In genomic region chr9:114389612-114390368, GRCh38 we compare ENCODE assay signal across 11 cellular contexts. TPM values are rescaled to one million over a fixed set of nuclear protein-coding genes. Genes with fewer than 3 reads are reported as not detected.
DNase-seq lines count a peak whose midpoint lies in the region; ATAC-seq and TF ChIP-seq lines count a peak whose summit lies in the region.
"Had no signal": no experiment of that assay in that cellular context is flagged by ENCODE, and none has a peak within 500 bp of the region (broad histone marks: within the 10 kb centered on the region; RNA-seq: fewer than 3 reads in every experiment).

No MANE protein-coding gene starts in this region.

- CTCF ChIA-PET in OCI-LY7 (lab: Charles Lee; ENCODE audit: unreplicated experiment), result interaction anchor here (0.7 to 3.8 kb wide), 10 partner anchors 11 to 71 kb away, joined by 3 to 15 read pairs (median 4); no protein-coding TSS in a partner anchor

- no peaks in the 10 kb centered on the region for H3K27me3 Mint-ChIP-seq in activated T-cell treated with anti-CD3 and anti-CD28 coated beads, Interleukin-2, amount 50 U/mL, for 4 hours (ENCODE audit: low read depth)

- intact Hi-C loops in OCI-LY7 (cut with micrococcal nuclease; ENCODE audit: unreplicated experiment), result loop anchor here (1.0 to 5.0 kb wide), 3 partner anchors 50 to 812 kb away; no protein-coding TSS in a partner anchor
- intact Hi-C loops in esophagus muscularis mucosa (cut with DNase I), result loop anchor here (5.0 kb wide), 1 partner anchor 37 kb away; no protein-coding TSS in a partner anchor

- no peak for TF ChIP-seq EP300 in esophagus muscularis mucosa (IDR thresholded peaks at IDR 0.05)

- no peak for TF ChIP-seq POLR2A in esophagus muscularis mucosa (IDR thresholded peaks at IDR 0.05; ENCODE audit: low read depth)

- H3K27me3 ChIP-seq in esophagus muscularis mucosa, result no peaks in the 10 kb centered on the region
- no peaks in the 10 kb centered on the region for H3K27me3 ChIP-seq in thoracic aorta (replicated peaks; ENCODE audit: insufficient read depth)
- H3K27me3 ChIP-seq: SJSA1 had no signal

- DNase-seq in activated T-cell treated with anti-CD3 and anti-CD28 coated beads, Interleukin-2, amount 50 U/mL, for 4 hours, result no peak
- DNase-seq in activated T-cell treated with anti-CD3 and anti-CD28 coated beads for 4 hours (no peak), OCI-LY7 (ENCODE audit: low spot score) (peak; percentile 65), esophagus muscularis mucosa (ENCODE audit: extremely low spot score) (no peak), thoracic aorta (ENCODE audit: low spot score) (no peak), HUDEP-2 (lab: John Stamatoyannopoulos, UW; ENCODE audit: unreplicated experiment in 76 of 76) (no peak), pons (ENCODE audit: low spot score) (no peak)
- DNase-seq: NCI-H187, nucleus accumbens had no signal

- H3K36me3 ChIP-seq in OCI-LY7 (ENCODE audit: insufficient read depth, low read length) (peaks cover 52% of the 10 kb centered on the region), esophagus muscularis mucosa (no peaks in the 10 kb centered on the region), thoracic aorta (no peaks in the 10 kb centered on the region)

- H3K4me1 ChIP-seq in OCI-LY7 (ENCODE audit: insufficient read depth, low read length, poor library complexity, severe bottlenecking) (peaks cover 79% of the 10 kb centered on the region), esophagus muscularis mucosa (peaks cover 48 to 78% (median 77%) of the 10 kb centered on the region in 4 donors), thoracic aorta (ENCODE audit: control insufficient read depth in 1 of 2, low read depth in 2 of 2) (peaks cover 34 to 74% of the 10 kb centered on the region in 2 donors)

- H3K36me3 Mint-ChIP-seq in activated T-cell treated with anti-CD3 and anti-CD28 coated beads, Interleukin-2, amount 50 U/mL, for 4 hours (ENCODE audit: insufficient read depth), result peaks cover 15% of the 10 kb centered on the region

- no TSS peak for BruUV-seq in OCI-LY7 (replicated peaks; lab: Mats Ljungman, UMichigan)

- H3K4me2 ChIP-seq in OCI-LY7 (ENCODE audit: low read length), result peak overlapping the region; percentile 83

- POLR2A ChIA-PET in OCI-LY7 (lab: Charles Lee), result interaction anchor here (0.8 to 8.2 kb wide), 8 partner anchors 10 to 536 kb away, joined by 3 to 275 read pairs (median 4); no protein-coding TSS in a partner anchor

- peaks cover 76% of the 10 kb centered on the region for H3K4me1 Mint-ChIP-seq in activated T-cell treated with anti-CD3 and anti-CD28 coated beads, Interleukin-2, amount 50 U/mL, for 4 hours (ENCODE audit: low read depth)

- H3K9me3 ChIP-seq in OCI-LY7 (ENCODE audit: low read length) (no peaks in the 10 kb centered on the region), esophagus muscularis mucosa (no peaks in the 10 kb centered on the region), thoracic aorta (no peaks in the 10 kb centered on the region)
- H3K9me3 ChIP-seq: SJSA1 had no signal

- 82% methylated on average over 6 of the region's 7 CpGs for WGBS in esophagus muscularis mucosa

- ATAC-seq in activated T-cell treated with anti-CD3 and anti-CD28 coated beads, Interleukin-2, amount 50 U/mL, for 4 hours, result no peak
- ATAC-seq in thoracic aorta (ENCODE audit: insufficient number of reproducible peaks, low FRiP score, low read depth), result no peak
- ATAC-seq in HG03565 (IDR thresholded peaks at IDR 0.05; ENCODE audit: unreplicated experiment), result no peak

- H4K20me1 ChIP-seq in OCI-LY7 (ENCODE audit: insufficient read depth, low read length), result no peaks in the 10 kb centered on the region

- TF ChIP-seq CTCF in OCI-LY7 (conservative IDR thresholded peaks at IDR 0.05; ENCODE audit: low read length) (peak; percentile 73), esophagus muscularis mucosa (IDR thresholded peaks at IDR 0.05) (no peak), thoracic aorta (IDR thresholded peaks at IDR 0.05) (no peak)

- H3K4me3 Mint-ChIP-seq in activated T-cell treated with anti-CD3 and anti-CD28 coated beads, Interleukin-2, amount 50 U/mL, for 4 hours, result peak overlapping the region; percentile 98

- peak overlapping the region; percentile 76 for H3K4me3 ChIP-seq in OCI-LY7 (ENCODE audit: low read depth, low read length, poor library complexity, severe bottlenecking)
- H3K4me3 ChIP-seq in esophagus muscularis mucosa, result no peak overlapping the region
- no peak overlapping the region for H3K4me3 ChIP-seq in thoracic aorta
- H3K4me3 ChIP-seq: SJSA1 had no signal

- no peaks in the 10 kb centered on the region for H3K9me2 ChIP-seq in OCI-LY7 (ENCODE audit: insufficient read depth, low read length)

- H3K27ac ChIP-seq in OCI-LY7 (ENCODE audit: low read depth, low read length, poor library complexity, severe bottlenecking) (peak overlapping the region; percentile 97), esophagus muscularis mucosa (replicated peaks in 1 of 4) (peak overlapping the region; percentile 83 to 90 (median 86)), thoracic aorta (peak overlapping the region; percentile 92 to 95)
- H3K27ac ChIP-seq: SJSA1 had no signal

- peaks cover 88% of the 10 kb centered on the region for H3K79me2 ChIP-seq in OCI-LY7 (ENCODE audit: insufficient read depth, low read depth, low read length)

- no peaks in the 10 kb centered on the region for H3K9me3 Mint-ChIP-seq in activated T-cell treated with anti-CD3 and anti-CD28 coated beads, Interleukin-2, amount 50 U/mL, for 4 hours

- H2AFZ ChIP-seq in OCI-LY7 (ENCODE audit: low read length), result no peak overlapping the region

RNA-seq across cellular contexts. Expression of gene AKNA, which starts 2.0 kb away (rescaled TPM):
- 10 to 100 TPM; 77.2 to 81.7 (median 80.6) TPM for total RNA-seq in activated T-cell treated with anti-CD3 and anti-CD28 coated beads, Interleukin-2, amount 50 U/mL, for 4 hours
- 53.8 and 61.4 TPM in 2 replicates for total RNA-seq in OCI-LY7 (2014; rRNA removed; shearing (Covaris generic))
- 187 and 203 TPM in 2 replicates for total RNA-seq in OCI-LY7 (2022)
- total RNA-seq in esophagus muscularis mucosa, result 10 to 100 TPM; 12.5 to 18.5 (median 17.3) TPM
- total RNA-seq in thoracic aorta, result 10 to 100 TPM; 34.8 to 68.5 TPM
